ENCODE assay signal across 1 cellular context in the genomic region with DNA sequence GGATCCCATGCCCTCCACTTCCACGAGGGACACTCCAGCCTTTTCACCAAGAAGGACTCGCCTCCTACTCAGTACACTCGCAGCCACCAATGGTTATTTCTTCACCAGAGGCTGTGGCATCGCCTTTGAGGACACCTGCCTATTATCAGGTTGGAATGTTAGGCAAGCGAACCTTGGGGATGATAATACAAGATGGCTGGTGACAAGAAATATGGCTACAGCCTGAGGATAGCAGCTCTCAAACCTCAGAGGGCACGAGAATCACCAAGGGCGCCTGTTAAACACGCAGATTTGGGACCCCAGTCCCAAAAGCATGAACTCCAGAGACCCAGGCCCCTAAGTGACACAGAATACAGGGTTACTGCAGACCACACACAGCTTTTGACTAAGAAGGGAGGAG.
TF ChIP-seq lines count a peak whose summit lies in the region.

No MANE protein-coding gene starts in this region.

TF ChIP-seq in HepG2, 621 proteins besides CTCF, POLR2A, EP300 and RAD21 (continued from another document):
- TF ChIP-seq FOXK1 (CRISPR knock-in tag; IDR thresholded peaks at IDR 0.05; ENCODE audit: borderline replicate concordance, low read depth) (no peak), BRCA1 (CRISPR knock-in tag; IDR thresholded peaks at IDR 0.05) (no peak), ZNF264 (CRISPR knock-in tag; IDR thresholded peaks at IDR 0.05) (no peak), U2AF2 (IDR thresholded peaks at IDR 0.05; ENCODE audit: low read depth, low read length) (no peak), MIXL1 (CRISPR knock-in tag; IDR thresholded peaks at IDR 0.05) (no peak), PCBP2 (optimal IDR thresholded peaks at IDR 0.05; ENCODE audit: low read depth, low read length, poor library complexity, severe bottlenecking) (no peak), CREB1 (IDR thresholded peaks at IDR 0.05) (no peak), CREB1 (CRISPR knock-in tag; IDR thresholded peaks at IDR 0.05) (no peak), HIVEP1 (CRISPR knock-in tag; IDR thresholded peaks at IDR 0.05) (no peak)
- TF ChIP-seq, protein P1, sequence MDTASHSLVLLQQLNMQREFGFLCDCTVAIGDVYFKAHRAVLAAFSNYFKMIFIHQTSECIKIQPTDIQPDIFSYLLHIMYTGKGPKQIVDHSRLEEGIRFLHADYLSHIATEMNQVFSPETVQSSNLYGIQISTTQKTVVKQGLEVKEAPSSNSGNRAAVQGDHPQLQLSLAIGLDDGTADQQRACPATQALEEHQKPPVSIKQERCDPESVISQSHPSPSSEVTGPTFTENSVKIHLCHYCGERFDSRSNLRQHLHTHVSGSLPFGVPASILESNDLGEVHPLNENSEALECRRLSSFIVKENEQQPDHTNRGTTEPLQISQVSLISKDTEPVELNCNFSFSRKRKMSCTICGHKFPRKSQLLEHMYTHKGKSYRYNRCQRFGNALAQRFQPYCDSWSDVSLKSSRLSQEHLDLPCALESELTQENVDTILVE (CRISPR knock-in tag; IDR thresholded peaks at IDR 0.05): no peak
- TF ChIP-seq, protein P2, sequence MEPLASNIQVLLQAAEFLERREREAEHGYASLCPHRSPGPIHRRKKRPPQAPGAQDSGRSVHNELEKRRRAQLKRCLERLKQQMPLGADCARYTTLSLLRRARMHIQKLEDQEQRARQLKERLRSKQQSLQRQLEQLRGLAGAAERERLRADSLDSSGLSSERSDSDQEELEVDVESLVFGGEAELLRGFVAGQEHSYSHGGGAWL (CRISPR knock-in tag; IDR thresholded peaks at IDR 0.05): no peak
- TF ChIP-seq, protein P3, sequence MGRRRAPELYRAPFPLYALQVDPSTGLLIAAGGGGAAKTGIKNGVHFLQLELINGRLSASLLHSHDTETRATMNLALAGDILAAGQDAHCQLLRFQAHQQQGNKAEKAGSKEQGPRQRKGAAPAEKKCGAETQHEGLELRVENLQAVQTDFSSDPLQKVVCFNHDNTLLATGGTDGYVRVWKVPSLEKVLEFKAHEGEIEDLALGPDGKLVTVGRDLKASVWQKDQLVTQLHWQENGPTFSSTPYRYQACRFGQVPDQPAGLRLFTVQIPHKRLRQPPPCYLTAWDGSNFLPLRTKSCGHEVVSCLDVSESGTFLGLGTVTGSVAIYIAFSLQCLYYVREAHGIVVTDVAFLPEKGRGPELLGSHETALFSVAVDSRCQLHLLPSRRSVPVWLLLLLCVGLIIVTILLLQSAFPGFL (CRISPR knock-in tag; IDR thresholded peaks at IDR 0.05): no peak
